In genomic region chr3:73484656-73485248, GRCh38 we compare ENCODE assay signal across 1 cellular context.
A peak's percentile ranks its signal among the peaks of the same experiment; 100 is the strongest.
TF ChIP-seq lines count a peak whose summit lies in the region.

No MANE protein-coding gene starts in this region.

TF ChIP-seq in H1, 55 proteins besides CTCF, POLR2A, EP300 and RAD21 (continued from another document):
- TF ChIP-seq CHD7 (IDR thresholded peaks at IDR 0.05; ENCODE audit: insufficient replicate concordance, low read length): peak; percentile 65
- no peak for TF ChIP-seq ASH2L (IDR thresholded peaks at IDR 0.05; ENCODE audit: low read length)
- no peak for TF ChIP-seq TCF12 (IDR thresholded peaks at IDR 0.05; ENCODE audit: low read depth, low read length)
- no peak for TF ChIP-seq EZH2 (IDR thresholded peaks at IDR 0.05; ENCODE audit: low read depth, low read length, severe bottlenecking)
- no peak for TF ChIP-seq ATF2 (IDR thresholded peaks at IDR 0.05; ENCODE audit: low read length)
- TF ChIP-seq BACH1 (IDR thresholded peaks at IDR 0.05; ENCODE audit: low read length): no peak
- TF ChIP-seq CHD2 (IDR thresholded peaks at IDR 0.05; ENCODE audit: low read length): no peak
- TF ChIP-seq GABPA (IDR thresholded peaks at IDR 0.05; ENCODE audit: borderline replicate concordance, insufficient read depth, low read length): no peak
- 0 out of 2 replicates have a peak, but pooled peaks have one; percentile 37 for TF ChIP-seq YY1 (IDR thresholded peaks at IDR 0.05; ENCODE audit: low read depth, low read length)
- TF ChIP-seq JUND (IDR thresholded peaks at IDR 0.05; ENCODE audit: low read length): no peak
- no peak for TF ChIP-seq CEBPB (IDR thresholded peaks at IDR 0.05; ENCODE audit: low read depth, low read length)
- TF ChIP-seq RFX5 (IDR thresholded peaks at IDR 0.05; ENCODE audit: borderline replicate concordance, low read depth, low read length): no peak
- no peak for TF ChIP-seq ZNF274 (IDR thresholded peaks at IDR 0.05; ENCODE audit: borderline replicate concordance, extremely low read depth, low read length)
